ENCODE assay signal across 27 cellular contexts in genomic region chr15:71781965-71782265, GRCh38. TPM values are rescaled to one million over a fixed set of nuclear protein-coding genes. Genes with fewer than 3 reads are reported as not detected.
"Had no signal": no experiment of that assay in that cellular context is flagged by ENCODE, and none has a peak within 500 bp of the region (broad histone marks: within the 10 kb centered on the region; RNA-seq: fewer than 3 reads in every experiment).

No MANE protein-coding gene starts in this region.

- H3K4me3 Mint-ChIP-seq: activated CD4-positive, alpha-beta T cell treated with anti-CD3 and anti-CD28 coated beads, Interleukin-2, amount 10 ng/mL, durations not matched to agents 24 days and 14 days; activated CD8-positive, alpha-beta T cell treated with anti-CD3 and anti-CD28 coated beads, Interleukin-2, amount 10 ng/mL, durations not matched to agents 7 days and 5 days; activated naive CD4-positive, alpha-beta T cell treated with anti-CD3 and anti-CD28 coated beads, Interleukin-2, amount 10 ng/mL, durations not matched to agents 7 days and 5 days; activated naive CD8-positive, alpha-beta T cell treated with anti-CD3 and anti-CD28 coated beads, Interleukin-2, amount 10 ng/mL, durations not matched to agents 7 days and 5 days; activated T-helper 1 cell treated with anti-CD3 and anti-CD28 coated beads, Interleukin-12 subunit alpha, Interleukin-12 subunit beta, Interleukin-2, Interleukin-4 antibody, amounts not matched to agents 30 ng/mL and 10 ng/mL and 1 ng/mL, durations not matched to agents 14 hours and 24 hours and 36 hours; effector memory CD8-positive, alpha-beta T cell; natural killer cell; neural progenitor cell; stimulated activated naive CD8-positive, alpha-beta T cell treated with anti-CD3 and anti-CD28 coated beads, Interleukin-15, amount 100 ng/mL, for 72 hours; T-helper 17 cell had no signal

- H3K27ac ChIP-seq: neural progenitor cell, right lobe of liver, thyroid gland, WERI-Rb-1 had no signal

- H3K4me3 ChIP-seq: neural progenitor cell, right lobe of liver, thyroid gland had no signal

- H3K9me3 ChIP-seq: right lobe of liver, SK-N-SH, thyroid gland had no signal

- H3K36me3 ChIP-seq: neural progenitor cell, right lobe of liver, thyroid gland, WERI-Rb-1 had no signal

- H3K36me3 Mint-ChIP-seq: activated naive CD4-positive, alpha-beta T cell treated with anti-CD3 and anti-CD28 coated beads, Interleukin-2, amount 10 ng/mL, durations not matched to agents 7 days and 5 days; activated naive CD8-positive, alpha-beta T cell treated with anti-CD3 and anti-CD28 coated beads, Interleukin-2, amount 10 ng/mL, durations not matched to agents 7 days and 5 days; natural killer cell; neural progenitor cell had no signal

- ATAC-seq: activated CD4-positive, CD25-positive, alpha-beta regulatory T cell treated with anti-CD3 and anti-CD28 coated beads, Interleukin-2, amount 50 U/mL, for 24 hours; activated CD8-positive, alpha-beta T cell treated with anti-CD3 and anti-CD28 coated beads, Interleukin-2, amount 10 ng/mL, durations not matched to agents 7 days and 5 days; effector memory CD8-positive, alpha-beta T cell; left cardiac atrium; natural killer cell; right lobe of liver; stimulated activated naive CD8-positive, alpha-beta T cell treated with anti-CD3 and anti-CD28 coated beads, Interleukin-15, amount 100 ng/mL, for 72 hours; T-helper 17 cell had no signal

- H3K4me2 ChIP-seq: neural progenitor cell, SK-N-SH had no signal

- DNase-seq: activated CD4-positive, alpha-beta T cell treated with anti-CD3 and anti-CD28 coated beads, Interleukin-2, amount 10 ng/mL, durations not matched to agents 24 days and 14 days; activated CD8-positive, alpha-beta T cell treated with anti-CD3 and anti-CD28 coated beads, Interleukin-2, amount 10 ng/mL, durations not matched to agents 7 days and 5 days; activated gamma-delta T cell; activated naive CD4-positive, alpha-beta T cell treated with anti-CD3 and anti-CD28 coated beads, Interleukin-2, amount 10 ng/mL, durations not matched to agents 7 days and 5 days; activated naive CD8-positive, alpha-beta T cell treated with anti-CD3 and anti-CD28 coated beads, Interleukin-2, amount 10 ng/mL, durations not matched to agents 7 days and 5 days; activated T-cell treated with anti-CD3 and anti-CD28 coated beads, Interleukin-2, amount 50 U/mL, for 1 hour; caudate nucleus; cortex of kidney; effector memory CD8-positive, alpha-beta T cell; erythroblast; hippocampal formation; left cardiac atrium; natural killer cell; posterior cingulate gyrus; right lobe of liver; SK-N-SH; stimulated activated CD4-positive, alpha-beta T cell treated with anti-CD3 and anti-CD28 coated beads, Interleukin-4, amount 100 ng/mL, for 1 hour; stimulated activated naive CD8-positive, alpha-beta T cell treated with anti-CD3 and anti-CD28 coated beads, Interleukin-15, amount 100 ng/mL, for 72 hours; substantia nigra; T-helper 17 cell; T1000; thyroid gland; WERI-Rb-1 had no signal

- H3K27ac Mint-ChIP-seq: activated CD8-positive, alpha-beta T cell treated with anti-CD3 and anti-CD28 coated beads, Interleukin-2, amount 10 ng/mL, durations not matched to agents 7 days and 5 days; activated naive CD4-positive, alpha-beta T cell treated with anti-CD3 and anti-CD28 coated beads, Interleukin-2, amount 10 ng/mL, durations not matched to agents 7 days and 5 days; activated naive CD8-positive, alpha-beta T cell treated with anti-CD3 and anti-CD28 coated beads, Interleukin-2, amount 10 ng/mL, durations not matched to agents 7 days and 5 days; activated T-helper 1 cell treated with anti-CD3 and anti-CD28 coated beads, Interleukin-12 subunit alpha, Interleukin-12 subunit beta, Interleukin-2, Interleukin-4 antibody, amounts not matched to agents 30 ng/mL and 10 ng/mL and 1 ng/mL, durations not matched to agents 14 hours and 24 hours and 36 hours; effector memory CD8-positive, alpha-beta T cell; natural killer cell; neural progenitor cell; stimulated activated naive CD8-positive, alpha-beta T cell treated with anti-CD3 and anti-CD28 coated beads, Interleukin-15, amount 100 ng/mL, for 72 hours; T-helper 17 cell had no signal

- H3K9ac ChIP-seq: neural progenitor cell, SK-N-SH had no signal

- H3K9me3 Mint-ChIP-seq: activated CD4-positive, alpha-beta T cell treated with anti-CD3 and anti-CD28 coated beads, Interleukin-2, amount 10 ng/mL, durations not matched to agents 24 days and 14 days; activated naive CD4-positive, alpha-beta T cell treated with anti-CD3 and anti-CD28 coated beads, Interleukin-2, amount 10 ng/mL, durations not matched to agents 7 days and 5 days; activated naive CD8-positive, alpha-beta T cell treated with anti-CD3 and anti-CD28 coated beads, Interleukin-2, amount 10 ng/mL, durations not matched to agents 7 days and 5 days; activated T-helper 1 cell treated with anti-CD3 and anti-CD28 coated beads, Interleukin-12 subunit alpha, Interleukin-12 subunit beta, Interleukin-2, Interleukin-4 antibody, amounts not matched to agents 30 ng/mL and 10 ng/mL and 1 ng/mL, durations not matched to agents 14 hours and 24 hours and 36 hours; effector memory CD8-positive, alpha-beta T cell; natural killer cell; neural progenitor cell; stimulated activated naive CD8-positive, alpha-beta T cell treated with anti-CD3 and anti-CD28 coated beads, Interleukin-15, amount 100 ng/mL, for 72 hours had no signal

- H2AFZ ChIP-seq: neural progenitor cell had no signal

- H3K4me1 Mint-ChIP-seq: activated naive CD4-positive, alpha-beta T cell treated with anti-CD3 and anti-CD28 coated beads, Interleukin-2, amount 10 ng/mL, durations not matched to agents 7 days and 5 days; activated naive CD8-positive, alpha-beta T cell treated with anti-CD3 and anti-CD28 coated beads, Interleukin-2, amount 10 ng/mL, durations not matched to agents 7 days and 5 days had no signal

- H3K27me3 ChIP-seq: neural progenitor cell, right lobe of liver, thyroid gland had no signal

RNA-seq across cellular contexts. Expression of gene NR2E3, which starts 28.4 kb away (rescaled TPM):
- total RNA-seq: activated CD4-positive, alpha-beta T cell treated with anti-CD3 and anti-CD28 coated beads, Interleukin-2, amount 10 ng/mL, durations not matched to agents 24 days and 14 days; activated CD8-positive, alpha-beta T cell treated with anti-CD3 and anti-CD28 coated beads, Interleukin-2, amount 10 ng/mL, durations not matched to agents 7 days and 5 days; activated naive CD8-positive, alpha-beta T cell treated with anti-CD3 and anti-CD28 coated beads, Interleukin-2, amount 10 ng/mL, durations not matched to agents 7 days and 5 days; activated T-helper 1 cell treated with anti-CD3 and anti-CD28 coated beads, Interleukin-12 subunit alpha, Interleukin-12 subunit beta, Interleukin-2, Interleukin-4 antibody, amounts not matched to agents 30 ng/mL and 10 ng/mL and 1 ng/mL, durations not matched to agents 14 hours and 24 hours and 36 hours; chondrocyte; left cardiac atrium; natural killer cell; T-helper 17 cell had no signal
